ENCODE assay signal across 19 cellular contexts in the genomic region with DNA sequence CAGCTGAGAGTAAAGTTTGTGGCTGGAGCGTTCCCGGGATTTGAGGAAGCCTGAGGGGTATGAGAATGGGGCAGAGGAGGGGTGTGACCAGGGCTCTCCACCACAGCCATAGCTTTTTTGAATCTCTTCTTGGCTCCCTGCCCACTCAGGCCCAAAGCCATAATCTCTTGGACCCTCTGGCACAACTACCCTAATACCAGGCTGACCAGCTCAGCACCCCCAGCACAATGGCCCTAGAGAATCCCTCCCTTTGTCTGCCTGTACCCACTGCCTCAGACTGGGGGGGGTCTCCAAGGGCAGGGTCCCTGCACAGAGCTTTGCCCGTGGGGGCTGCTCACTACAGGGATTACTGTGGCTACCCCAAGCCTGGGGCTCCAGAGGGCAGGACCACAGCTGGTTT.
"Had no signal": no experiment of that assay in that cellular context is flagged by ENCODE, and none has a peak within 500 bp of the region (broad histone marks: within the 10 kb centered on the region; RNA-seq: fewer than 3 reads in every experiment).

No MANE protein-coding gene starts in this region.

- ATAC-seq: gastroesophageal sphincter, heart left ventricle, mucosa of descending colon had no signal

- DNase-seq: activated B cell treated with CpG ODN at 0.5 μM for 24 hours; activated CD4-positive, alpha-beta memory T cell treated with anti-CD3 and anti-CD28 coated beads for 36 hours; activated CD4-positive, alpha-beta T cell treated with anti-CD3 and anti-CD28 coated beads for 4 hours; activated naive CD4-positive, alpha-beta T cell treated with anti-CD3 and anti-CD28 coated beads for 36 hours; cerebellar nuclear complex; effector CD4-positive, alpha-beta T cell; heart left ventricle; mucosa of descending colon; naive B cell; sigmoid colon; stimulated activated CD4-positive, alpha-beta T cell treated with anti-CD3 and anti-CD28 coated beads, Interleukin-4, amount 100 ng/mL, for 4 hours; stimulated activated naive CD4-positive, alpha-beta T cell; T-helper 9 cell; trophoblast cell had no signal

- H3K27ac Mint-ChIP-seq: activated CD4-positive, alpha-beta memory T cell treated with anti-CD3 and anti-CD28 coated beads for 36 hours; activated naive CD4-positive, alpha-beta T cell treated with anti-CD3 and anti-CD28 coated beads for 36 hours; activated T-helper 2 cell treated with anti-CD3 and anti-CD28 coated beads, Interferon-gamma antibody, Interleukin-2, Interleukin-4, amounts not matched to agents 10 μg/mL and 5 μg/mL and 100 μg/mL, durations not matched to agents 14 hours and 24 hours and 36 hours; memory B cell had no signal

- H3K4me3 ChIP-seq: esophagus muscularis mucosa, gastroesophageal sphincter, heart left ventricle, mucosa of descending colon, sigmoid colon, suprapubic skin had no signal

- H3K9me3 ChIP-seq: esophagus muscularis mucosa, gastroesophageal sphincter, heart left ventricle, mucosa of descending colon, sigmoid colon, suprapubic skin had no signal

- H3K27me3 ChIP-seq: esophagus muscularis mucosa, gastroesophageal sphincter, heart left ventricle, sigmoid colon, suprapubic skin had no signal

- H3K27me3 Mint-ChIP-seq: activated B cell treated with CpG ODN at 0.5 μM for 24 hours; activated CD4-positive, alpha-beta memory T cell treated with anti-CD3 and anti-CD28 coated beads for 36 hours; memory B cell; naive B cell had no signal

- H3K9me3 Mint-ChIP-seq: activated B cell treated with CpG ODN at 0.5 μM for 24 hours; activated CD4-positive, alpha-beta memory T cell treated with anti-CD3 and anti-CD28 coated beads for 36 hours; activated naive CD4-positive, alpha-beta T cell treated with anti-CD3 and anti-CD28 coated beads for 36 hours; activated T-helper 2 cell treated with anti-CD3 and anti-CD28 coated beads, Interferon-gamma antibody, Interleukin-2, Interleukin-4, amounts not matched to agents 10 μg/mL and 5 μg/mL and 100 μg/mL, durations not matched to agents 14 hours and 24 hours and 36 hours; memory B cell; naive B cell had no signal

- H3K4me3 Mint-ChIP-seq: activated B cell treated with CpG ODN at 0.5 μM for 24 hours; activated CD4-positive, alpha-beta memory T cell treated with anti-CD3 and anti-CD28 coated beads for 36 hours; activated naive CD4-positive, alpha-beta T cell treated with anti-CD3 and anti-CD28 coated beads for 36 hours; memory B cell had no signal

- H3K27ac ChIP-seq: esophagus muscularis mucosa, gastroesophageal sphincter, heart left ventricle, sigmoid colon, suprapubic skin had no signal
